8 cellular contexts compared by ENCODE assay signal in genomic region chr5:79416499-79416898, GRCh38.
DNase-seq lines count a peak whose midpoint lies in the region; ATAC-seq and TF ChIP-seq lines count a peak whose summit lies in the region.

No MANE protein-coding gene starts in this region.

- TF ChIP-seq POLR2A in Peyer's patch (IDR thresholded peaks at IDR 0.05), result no peak

- no peaks in the 10 kb centered on the region for H3K27me3 ChIP-seq in Peyer's patch

- peak overlapping the region in 1 of 4 donors; percentile 4 for H3K27ac ChIP-seq in Peyer's patch

- H3K4me3 ChIP-seq in fibroblast of the aortic adventitia (ENCODE audit: low read depth, low read length) (no peak overlapping the region), Peyer's patch (no peak overlapping the region)

- no peak for TF ChIP-seq CTCF in GM10248 (IDR thresholded peaks at IDR 0.05; ENCODE audit: control extremely low read depth, extremely low read depth, low read depth, missing control alignments)
- TF ChIP-seq CTCF in fibroblast of the aortic adventitia (IDR thresholded peaks at IDR 0.05; ENCODE audit: insufficient read depth, low read length), result no peak
- TF ChIP-seq CTCF in Peyer's patch (IDR thresholded peaks at IDR 0.05), result no peak

- DNase-seq in GM10248 (ENCODE audit: extremely low spot score) (peak; percentile 51), fibroblast of the aortic adventitia (ENCODE audit: low read depth) (peak; percentile 10), Peyer's patch (no peak), NCI-H1092 (lab: John Stamatoyannopoulos, UW) (no peak)
- DNase-seq in stimulated activated CD4-positive, alpha-beta T cell treated with anti-CD3 and anti-CD28 coated beads, Interleukin-12 subunit alpha, Interleukin-12 subunit beta, amount 100 ng/mL, for 4 hours, result no peak

- CTCF ChIA-PET in GM10248 (lab: Yijun Ruan, JAX), result interaction anchor here (1.0 to 1.4 kb wide), 3 partner anchors 17 to 49 kb away, joined by 3 to 4 read pairs (median 3); no protein-coding TSS in a partner anchor

- ATAC-seq in GM21423 (IDR thresholded peaks at IDR 0.05; ENCODE audit: unreplicated experiment) (peak; percentile 85), HG03469 (IDR thresholded peaks at IDR 0.05; ENCODE audit: unreplicated experiment) (peak; percentile 86), GM21528 (IDR thresholded peaks at IDR 0.05; ENCODE audit: low FRiP score, unreplicated experiment) (no peak)

- POLR2A ChIA-PET in GM10248 (lab: Yijun Ruan, JAX), result no interaction called here

- H3K36me3 ChIP-seq in Peyer's patch, result no peaks in the 10 kb centered on the region

- H3K4me1 ChIP-seq in Peyer's patch, result no peaks in the 10 kb centered on the region

- no peaks in the 10 kb centered on the region for H3K9me3 ChIP-seq in Peyer's patch

Comparison
In these comparisons a context has a peak if more than half of its experiments do, and no peak if none do; other contexts are left out.
1. DNase-seq: peak in GM10248 (single experiment) and fibroblast of the aortic adventitia (single experiment); none in Peyer's patch (0 of 3), NCI-H1092 (single experiment) and stimulated activated CD4-positive, alpha-beta T cell treated with anti-CD3 and anti-CD28 coated beads, Interleukin-12 subunit alpha, Interleukin-12 subunit beta, amount 100 ng/mL, for 4 hours (single experiment).